Comparison of ENCODE assay signal across 6 cellular contexts in genomic region chr6:7892367-7892766, GRCh38. TPM values are rescaled to one million over a fixed set of nuclear protein-coding genes. Genes with fewer than 3 reads are reported as not detected.
DNase-seq lines count a peak whose midpoint lies in the region; ATAC-seq, FAIRE-seq and TF ChIP-seq lines count a peak whose summit lies in the region.
"Not testable (repeated sequence)": the region's sequence is repeated elsewhere in the genome, so short reads cannot be mapped to it uniquely, and the experiment has no call there.

No MANE protein-coding gene starts in this region.

- not testable (repeated sequence) for H3K4me3 ChIP-seq in HCT116 (replicated peaks in 1 of 2; ENCODE audit: low read depth in 1 of 2, low read length in 2 of 2); MM.1S (ENCODE audit: low read length); OCI-LY7 (ENCODE audit: low read depth, low read length, poor library complexity, severe bottlenecking); GM12878; endothelial cell of umbilical vein (replicated peaks in 1 of 3; ENCODE audit: insufficient read depth in 1 of 3, low read depth in 1 of 3, low read length in 3 of 3); spleen

- not testable (repeated sequence) for TF ChIP-seq EP300 in GM12878 (IDR thresholded peaks at IDR 0.05; ENCODE audit: borderline replicate concordance in 1 of 2, control insufficient read depth in 1 of 2, low read depth in 2 of 2, low read length in 2 of 2)

- RAD21 ChIA-PET in HCT116 (lab: Charles Lee; ENCODE audit: low non-redundant PET in 1 of 2, low total read pairs in 2 of 2, uncharacterized antibody in 2 of 2, unreplicated experiment in 2 of 2); GM12878 (lab: Charles Lee; ENCODE audit: unreplicated experiment): not testable (repeated sequence)

- POLR2A ChIA-PET in HCT116 (lab: Charles Lee); OCI-LY7 (lab: Charles Lee); GM12878 (lab: Charles Lee); endothelial cell of umbilical vein (lab: Charles Lee): not testable (repeated sequence)

- TF ChIP-seq CTCF in HCT116 (IDR thresholded peaks at IDR 0.05 in 2 of 3, conservative IDR thresholded peaks at IDR 0.05 in 1 of 3; ENCODE audit: borderline replicate concordance in 1 of 3, insufficient read depth in 1 of 3, low read depth in 2 of 3, low read length in 2 of 3); MM.1S (IDR thresholded peaks at IDR 0.05; ENCODE audit: low read length); OCI-LY7 (conservative IDR thresholded peaks at IDR 0.05; ENCODE audit: low read length); GM12878 (IDR thresholded peaks at IDR 0.05 in 2 of 3, conservative IDR thresholded peaks at IDR 0.05 in 1 of 3; ENCODE audit: control insufficient read depth in 2 of 3, extremely low read depth in 1 of 3, insufficient read depth in 1 of 3, low read depth in 3 of 3, low read length in 3 of 3); endothelial cell of umbilical vein (IDR thresholded peaks at IDR 0.05; ENCODE audit: extremely low read depth in 1 of 2, insufficient read depth in 1 of 2, low read depth in 1 of 2, low read length in 2 of 2); spleen (IDR thresholded peaks at IDR 0.05 in 8 of 11, conservative IDR thresholded peaks at IDR 0.05 in 3 of 11): not testable (repeated sequence)

- not testable (repeated sequence) for H2AFZ ChIP-seq in HCT116 (ENCODE audit: low read depth, low read length, poor library complexity, severe bottlenecking); MM.1S (ENCODE audit: low read length); OCI-LY7 (ENCODE audit: low read length); GM12878 (ENCODE audit: control insufficient read depth, low read depth, low read length); endothelial cell of umbilical vein (ENCODE audit: low read depth, low read length)

- H3K9me3 ChIP-seq in HCT116 (ENCODE audit: control insufficient read depth in 1 of 2, insufficient read depth in 1 of 2, low read depth in 1 of 2, low read length in 2 of 2); MM.1S (replicated peaks; ENCODE audit: insufficient read depth, low read length); OCI-LY7 (ENCODE audit: low read length); GM12878 (replicated peaks; ENCODE audit: control insufficient read depth, insufficient read depth, low read length); endothelial cell of umbilical vein (replicated peaks; ENCODE audit: control insufficient read depth, insufficient read depth, low read length); spleen: not testable (repeated sequence)

- not testable (repeated sequence) for H3K9me1 ChIP-seq in endothelial cell of umbilical vein (replicated peaks; ENCODE audit: control insufficient read depth, extremely low read depth, insufficient read depth, low read length)

- in situ Hi-C loops in GM12878 (cut with MboI), result not testable (repeated sequence)

- CTCF ChIA-PET in HCT116 (lab: Charles Lee); OCI-LY7 (lab: Charles Lee; ENCODE audit: unreplicated experiment); GM12878 (lab: Yijun Ruan, JAX): not testable (repeated sequence)
- CTCF ChIA-PET in endothelial cell of umbilical vein (lab: Charles Lee), result interaction anchor here (1.4 to 9.0 kb wide), 2 partner anchors 100 to 114 kb away, joined by 8 to 78 read pairs; no protein-coding TSS in a partner anchor

- BruUV-seq in HCT116 (replicated peaks; lab: Mats Ljungman, UMichigan) (TSS peak; percentile 6), OCI-LY7 (replicated peaks; lab: Mats Ljungman, UMichigan) (TSS peak; percentile 17), GM12878 (replicated peaks; lab: Mats Ljungman, UMichigan) (TSS peak; percentile 21)
- not testable (repeated sequence) for BruUV-seq in endothelial cell of umbilical vein (replicated peaks; lab: Mats Ljungman, UMichigan)

- H3K9me2 ChIP-seq in HCT116 (ENCODE audit: insufficient read depth); MM.1S (replicated peaks; ENCODE audit: insufficient read depth, low read length); OCI-LY7 (ENCODE audit: insufficient read depth, low read length): not testable (repeated sequence)

- not testable (repeated sequence) for TF ChIP-seq RAD21 in HCT116 (IDR thresholded peaks at IDR 0.05; ENCODE audit: low read depth); GM12878 (IDR thresholded peaks at IDR 0.05; ENCODE audit: insufficient read depth, low read depth, low read length)

- not testable (repeated sequence) for H3K9ac ChIP-seq in HCT116 (ENCODE audit: low read length); GM12878 (ENCODE audit: control insufficient read depth, insufficient read depth, low read length); endothelial cell of umbilical vein (replicated peaks; ENCODE audit: extremely low read depth, insufficient read depth, low read length)
- peak overlapping the region; percentile 100; the same call in 1 of the 2 replicates for H3K9ac ChIP-seq in MM.1S (ENCODE audit: low read length)

- DNase-seq in HCT116 (ENCODE audit: low read depth, low spot score); OCI-LY7 (ENCODE audit: low spot score); GM12878 (ENCODE audit: low read depth, low spot score): not testable (repeated sequence)
- DNase-seq in MM.1S (peak; percentile 28), endothelial cell of umbilical vein (ENCODE audit: low read depth, low spot score) (peak; percentile 29), spleen (peak; percentile 4)

- not testable (repeated sequence) for H4K20me1 ChIP-seq in HCT116 (ENCODE audit: insufficient read depth); OCI-LY7 (ENCODE audit: insufficient read depth, low read length); GM12878 (ENCODE audit: control insufficient read depth, insufficient read depth); endothelial cell of umbilical vein (replicated peaks; ENCODE audit: control insufficient read depth, extremely low read depth, insufficient read depth, low read length)
- peaks cover 37% of the 10 kb centered on the region for H4K20me1 ChIP-seq in MM.1S (ENCODE audit: insufficient read depth, low read length)

- intact Hi-C loops in HCT116 (cut with micrococcal nuclease); OCI-LY7 (cut with micrococcal nuclease; ENCODE audit: unreplicated experiment); GM12878 (cut with micrococcal nuclease; ENCODE audit: unreplicated experiment); endothelial cell of umbilical vein (cut with micrococcal nuclease); spleen (cut with DNase I; ENCODE audit: low total_unique reads): not testable (repeated sequence)

- SMC1A ChIA-PET in GM12878 (lab: Charles Lee; ENCODE audit: uncharacterized antibody, unreplicated experiment), result not testable (repeated sequence)

- not testable (repeated sequence) for H3K27me3 ChIP-seq in HCT116 (ENCODE audit: insufficient read depth, low read length); MM.1S (replicated peaks; ENCODE audit: insufficient read depth, low read length); GM12878 (replicated peaks in 1 of 2; ENCODE audit: control insufficient read depth in 2 of 2, insufficient read depth in 2 of 2, low read length in 1 of 2); endothelial cell of umbilical vein (ENCODE audit: control insufficient read depth in 2 of 2, insufficient read depth in 2 of 2, low read length in 2 of 2); spleen (replicated peaks in 1 of 7)

- peaks cover 55 to 72% of the 10 kb centered on the region in 2 experiments for H3K36me3 ChIP-seq in HCT116 (ENCODE audit: control insufficient read depth in 1 of 2, insufficient read depth in 2 of 2, low read length in 2 of 2)
- H3K36me3 ChIP-seq in MM.1S (replicated peaks; ENCODE audit: insufficient read depth, low read length), result peaks cover 80% of the 10 kb centered on the region
- H3K36me3 ChIP-seq in OCI-LY7 (ENCODE audit: insufficient read depth, low read length), result peaks cover 100% of the 10 kb centered on the region
- H3K36me3 ChIP-seq in GM12878 (ENCODE audit: control insufficient read depth in 2 of 2, insufficient read depth in 2 of 2, low read length in 1 of 2), result peaks cover 23 to 56% of the 10 kb centered on the region in 2 experiments
- H3K36me3 ChIP-seq in endothelial cell of umbilical vein (ENCODE audit: control insufficient read depth in 2 of 2, extremely low read depth in 1 of 2, insufficient read depth in 2 of 2, low read length in 2 of 2), result peaks cover 81 to 91% of the 10 kb centered on the region in 2 experiments
- peaks cover 0 to 100% (median 97%) of the 10 kb centered on the region in 6 donors for H3K36me3 ChIP-seq in spleen

- not testable (repeated sequence) for ATAC-seq in HCT116, GM12878

- H3K27ac ChIP-seq in HCT116 (ENCODE audit: low read depth, low read length); OCI-LY7 (ENCODE audit: low read depth, low read length, poor library complexity, severe bottlenecking); GM12878 (ENCODE audit: control insufficient read depth, insufficient read depth); endothelial cell of umbilical vein (ENCODE audit: insufficient read depth, low read depth, low read length); spleen: not testable (repeated sequence)
- peak overlapping the region; percentile 100; the same call in 1 of the 2 replicates for H3K27ac ChIP-seq in MM.1S (ENCODE audit: low read length)

- not testable (repeated sequence) for H3K4me1 ChIP-seq in HCT116 (ENCODE audit: control insufficient read depth in 1 of 2, insufficient read depth in 2 of 2, low read length in 2 of 2); OCI-LY7 (ENCODE audit: insufficient read depth, low read length, poor library complexity, severe bottlenecking); GM12878 (ENCODE audit: control insufficient read depth, insufficient read depth, low read length); spleen
- peaks cover 61% of the 10 kb centered on the region for H3K4me1 ChIP-seq in MM.1S (ENCODE audit: low read length)
- H3K4me1 ChIP-seq in endothelial cell of umbilical vein (ENCODE audit: control insufficient read depth, extremely low read depth, insufficient read depth, low read length), result peaks cover 43% of the 10 kb centered on the region

- H3K4me2 ChIP-seq in HCT116 (ENCODE audit: low read length); OCI-LY7 (ENCODE audit: low read length); GM12878 (ENCODE audit: control insufficient read depth, insufficient read depth); endothelial cell of umbilical vein (ENCODE audit: insufficient read depth, low read length): not testable (repeated sequence)
- H3K4me2 ChIP-seq in MM.1S (ENCODE audit: low read depth, low read length), result peak overlapping the region; percentile 4; the same call in 1 of the 2 replicates

- dilution Hi-C loops in endothelial cell of umbilical vein (cut with MboI; ENCODE audit: extremely low pct_ligation_motif_present, low sequenced_read_pairs), result loop anchor here (25.0 kb wide), 1 partner anchor 120 kb away; no protein-coding TSS in a partner anchor

- not testable (repeated sequence) for FAIRE-seq in GM12878 (lab: Jason Lieb, UNC); endothelial cell of umbilical vein (lab: Jason Lieb, UNC)

- H3F3A ChIP-seq in MM.1S (ENCODE audit: insufficient read depth, low read length), result peaks cover 100% of the 10 kb centered on the region

- H3K79me2 ChIP-seq in HCT116 (ENCODE audit: insufficient read depth, low read length) (peaks cover 27% of the 10 kb centered on the region), MM.1S (ENCODE audit: low read length) (peaks cover 100% of the 10 kb centered on the region), OCI-LY7 (ENCODE audit: insufficient read depth, low read depth, low read length) (peaks cover 14% of the 10 kb centered on the region), endothelial cell of umbilical vein (ENCODE audit: control insufficient read depth, insufficient read depth, low read length) (peaks cover 73% of the 10 kb centered on the region)
- H3K79me2 ChIP-seq in GM12878 (ENCODE audit: control insufficient read depth, insufficient read depth, low read length), result not testable (repeated sequence)

- TF ChIP-seq POLR2A in HCT116 (IDR thresholded peaks at IDR 0.05; ENCODE audit: borderline replicate concordance, extremely low read depth, insufficient read depth, insufficient read length); GM12878 (IDR thresholded peaks at IDR 0.05; ENCODE audit: low read depth, low read length); spleen (IDR thresholded peaks at IDR 0.05): not testable (repeated sequence)
- TF ChIP-seq POLR2A in endothelial cell of umbilical vein (IDR thresholded peaks at IDR 0.05; ENCODE audit: low read depth, low read length), result peak; percentile 38

- WGBS in GM12878 (ENCODE audit: insufficient coverage, insufficient replicate concordance, low lambda C conversion rate, missing lambda C conversion rate), result 97% methylated on average over 4 of the region's 4 CpGs
- WGBS in spleen, 5 donors, result 93 to 100% (median 94%) methylated on average over 4 of the region's 4 CpGs

RNA-seq across cellular contexts. Expression of gene TXNDC5, which starts 18.2 kb away (rescaled TPM):
- total RNA-seq in HCT116 (2021; ENCODE audit: unreplicated experiment) (162 TPM), OCI-LY7 (2022) (312 and 363 TPM in 2 replicates), GM12878 (2014; rRNA removed) (173 and 181 TPM in 2 replicates), GM12878 (2014; rRNA removed; fragmentation: Illumina TruSeq; extraction: Trizol) (128 and 143 TPM in 2 replicates), GM12878 (2021) (131 and 143 TPM in 2 replicates), endothelial cell of umbilical vein (1,581 and 1,665 TPM in 2 replicates), spleen (100 to 1,000 TPM; 125 to 645 (median 241) TPM)
- 168 and 170 TPM in 2 replicates for polyA plus RNA-seq in HCT116 (2012)
- 280 and 319 TPM in 2 replicates for total RNA-seq in OCI-LY7 (2014; rRNA removed; shearing (Covaris generic))
- total RNA-seq in GM12878 (2013; cell fraction: nucleolus; rRNA removed), result 52.5 and 54.0 TPM in 2 replicates
- polyA plus RNA-seq in GM12878 (2011; ENCODE audit: low read depth), result 122 TPM
- polyA plus RNA-seq in GM12878 (2011; rRNA removed) (38.2 and 50.1 TPM in 2 replicates), GM12878 (2014; fragmentation: Illumina TruSeq; extraction: Trizol) (135 and 145 TPM in 2 replicates), GM12878 (2014; fragmentation: Nextera tagmentation; extraction: Ambion mirVana) (10 to 100 TPM; 38.1 to 46.7 TPM), GM12878 (2014; rRNA removed) (122 and 129 TPM in 2 replicates), GM12878 (2016; fragmentation: Nextera tagmentation; extraction: Ambion mirVana) (100 to 1,000 TPM in 1 of 2 experiments, 1 to 10 TPM in 1; 7.2 to 165 TPM), endothelial cell of umbilical vein (2,566 and 2,629 TPM in 2 replicates), spleen (10 to 100 TPM; 25.9 to 58.2 (median 48.7) TPM)
- polyA plus RNA-seq in GM12878 (2011; cell fraction: cytosol; rRNA removed), result 47.0 and 47.9 TPM in 2 replicates
- polyA plus RNA-seq in GM12878 (2011; cell fraction: nucleus; rRNA removed), result 30.6 and 39.9 TPM in 2 replicates
- 117 and 141 TPM in 2 replicates for polyA plus RNA-seq in GM12878 (2012)
- polyA minus RNA-seq in GM12878 (2011; rRNA and poly(A)+ RNA removed), result 39.4 and 40.8 TPM in 2 replicates
- polyA minus RNA-seq in GM12878 (2011; cell fraction: cytosol; rRNA and poly(A)+ RNA removed), result 15.0 and 18.6 TPM in 2 replicates
- 9.7 and 14.4 TPM in 2 replicates for polyA minus RNA-seq in GM12878 (2011; cell fraction: nucleus; rRNA and poly(A)+ RNA removed)
- polyA plus RNA-seq in endothelial cell of umbilical vein (2011; cell fraction: cytosol; rRNA removed), result 2,247 and 2,322 TPM in 2 replicates
- 1,597 and 1,745 TPM in 2 replicates for polyA plus RNA-seq in endothelial cell of umbilical vein (2011; cell fraction: nucleus; rRNA removed)
- 1,989 and 2,618 TPM in 2 replicates for polyA plus RNA-seq in endothelial cell of umbilical vein (2012)
- polyA minus RNA-seq in endothelial cell of umbilical vein, result 2,443 and 2,887 TPM in 2 replicates
- polyA minus RNA-seq in endothelial cell of umbilical vein (2011; cell fraction: cytosol; rRNA and poly(A)+ RNA removed), result 46.0 TPM
- 638 and 706 TPM in 2 replicates for polyA minus RNA-seq in endothelial cell of umbilical vein (2011; cell fraction: nucleus; rRNA and poly(A)+ RNA removed)
